ENCODE assay signal across 32 cellular contexts in genomic region chr15:83443076-83443847, GRCh38. TPM values are rescaled to one million over a fixed set of nuclear protein-coding genes. Genes with fewer than 3 reads are reported as not detected.
"Had no signal": no experiment of that assay in that cellular context is flagged by ENCODE, and none has a peak within 500 bp of the region (broad histone marks: within the 10 kb centered on the region; RNA-seq: fewer than 3 reads in every experiment).

No MANE protein-coding gene starts in this region.

- H3K27me3 ChIP-seq: ovary, uterus had no signal

- H3K4me3 Mint-ChIP-seq: dendritic cell treated with granulocyte-macrophage colony-stimulating factor and Interleukin-4, amounts not matched to agents 40 ng/mL and 50 ng/mL, for 4 days; endodermal cell; natural killer cell; stimulated activated memory B cell treated with anti-CD40 and anti-IgM and Interleukin-4, amounts not matched to agents 10 μg/mL and 1 μg/mL and 100 μg/mL, for 72 hours; stimulated activated naive CD8-positive, alpha-beta T cell treated with anti-CD3 and anti-CD28 coated beads, Interleukin-15, Interleukin-2, amounts not matched to agents 100 ng/mL and 50 ng/mL, for 24 hours had no signal

- H3K36me3 Mint-ChIP-seq: natural killer cell; stimulated activated memory B cell treated with anti-CD40 and anti-IgM and Interleukin-4, amounts not matched to agents 10 μg/mL and 1 μg/mL and 100 μg/mL, for 72 hours had no signal

- H3K9me3 Mint-ChIP-seq: dendritic cell treated with granulocyte-macrophage colony-stimulating factor and Interleukin-4, amounts not matched to agents 40 ng/mL and 50 ng/mL, for 4 days; endodermal cell; natural killer cell; stimulated activated memory B cell treated with anti-CD40 and anti-IgM and Interleukin-4, amounts not matched to agents 10 μg/mL and 1 μg/mL and 100 μg/mL, for 72 hours; stimulated activated naive CD8-positive, alpha-beta T cell treated with anti-CD3 and anti-CD28 coated beads, Interleukin-15, Interleukin-2, amounts not matched to agents 100 ng/mL and 50 ng/mL, for 24 hours had no signal

- H3K9me3 ChIP-seq: colonic mucosa, gastrocnemius medialis, heart left ventricle, lower lobe of right lung, ovary, psoas muscle, spleen, thoracic aorta, tibial nerve, upper lobe of right lung, uterus had no signal

- FAIRE-seq: islet of Langerhans had no signal

- H3K4me1 ChIP-seq: gastrocnemius medialis, psoas muscle had no signal

- H3K79me2 ChIP-seq: hepatocyte had no signal

- ATAC-seq: esophagus mucosa; gastrocnemius medialis; heart left ventricle; left ventricle myocardium superior; lower lobe of right lung; natural killer cell; psoas muscle; right cardiac atrium; stimulated activated memory B cell treated with anti-CD40 and anti-IgM and Interleukin-4, amounts not matched to agents 10 μg/mL and 1 μg/mL and 100 μg/mL, for 72 hours; upper lobe of right lung had no signal

- H3K4me2 ChIP-seq: hepatocyte had no signal

- H3K36me3 ChIP-seq: colonic mucosa, gastrocnemius medialis, heart left ventricle, lower lobe of right lung, ovary, spleen, thoracic aorta, tibial nerve, upper lobe of right lung, uterus had no signal

- H3K27ac Mint-ChIP-seq: dendritic cell treated with granulocyte-macrophage colony-stimulating factor and Interleukin-4, amounts not matched to agents 40 ng/mL and 50 ng/mL, for 4 days; endodermal cell; natural killer cell; stimulated activated memory B cell treated with anti-CD40 and anti-IgM and Interleukin-4, amounts not matched to agents 10 μg/mL and 1 μg/mL and 100 μg/mL, for 72 hours; stimulated activated naive CD8-positive, alpha-beta T cell treated with anti-CD3 and anti-CD28 coated beads, Interleukin-15, Interleukin-2, amounts not matched to agents 100 ng/mL and 50 ng/mL, for 24 hours had no signal

- H3K4me3 ChIP-seq: colonic mucosa, gastrocnemius medialis, heart left ventricle, hepatocyte, lower lobe of right lung, ovary, psoas muscle, skin epidermis, spleen, thoracic aorta, tibial nerve, upper lobe of right lung, uterus had no signal

- H3K27ac ChIP-seq: colonic mucosa, epithelial cell of prostate, gastrocnemius medialis, heart left ventricle, hepatocyte, lower lobe of right lung, ovary, psoas muscle, skin epidermis, spleen, thoracic aorta, tibial nerve, upper lobe of right lung, uterus had no signal

- H2AFZ ChIP-seq: hepatocyte had no signal

- DNase-seq: colonic mucosa; effector CD8-positive, alpha-beta T cell; endodermal cell; foreskin fibroblast; gastrocnemius medialis; heart left ventricle; kidney glomerular epithelial cell; left ventricle myocardium superior; lower lobe of right lung; natural killer cell; occipital lobe; ovary; posterior cingulate gyrus; psoas muscle; right cardiac atrium; spleen; stimulated activated CD4-positive, alpha-beta T cell treated with anti-CD3 and anti-CD28 coated beads, Interleukin-4, amount 100 ng/mL, for 4 hours; upper lobe of right lung; uterus had no signal

RNA-seq across cellular contexts. Expression of gene SH3GL3, which starts 3.9 kb away (rescaled TPM):
- total RNA-seq: colonic mucosa, gastrocnemius medialis, glomerular endothelial cell, left ventricle myocardium superior, mesenteric fat pad, mononuclear cell, natural killer cell, psoas muscle, spleen had no signal
- polyA plus RNA-seq: heart left ventricle had no signal
